ENCODE assay signal across 17 cellular contexts in the genomic region with DNA sequence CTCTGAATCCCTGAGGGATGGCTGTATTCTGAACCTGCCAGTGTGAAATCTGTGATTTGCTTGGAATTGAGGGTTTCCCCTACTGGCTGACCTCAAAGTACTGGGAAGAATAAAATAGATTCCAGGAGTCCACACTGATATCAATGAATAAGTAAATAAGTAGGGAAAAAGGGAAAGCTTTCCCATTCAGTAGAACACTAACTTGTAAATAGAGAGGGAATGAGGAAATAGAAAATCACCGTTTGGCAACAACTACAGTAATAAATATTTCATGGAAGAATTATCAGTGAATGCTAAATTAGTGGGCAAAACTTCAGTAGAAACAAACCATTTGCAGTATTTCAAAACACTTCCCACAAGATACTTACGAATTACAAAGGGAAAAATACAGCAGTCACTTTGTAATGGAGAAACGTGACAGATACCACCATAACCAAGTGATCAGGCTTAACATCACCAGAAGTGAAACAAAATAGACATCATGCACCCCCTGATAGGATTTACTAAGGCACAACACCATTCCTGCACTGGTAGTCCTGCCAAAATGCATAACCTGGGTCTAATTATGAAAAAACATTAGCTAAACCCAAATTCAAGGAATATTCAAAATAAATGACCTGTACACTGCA.
"Had no signal": no experiment of that assay in that cellular context is flagged by ENCODE, and none has a peak within 500 bp of the region (broad histone marks: within the 10 kb centered on the region; RNA-seq: fewer than 3 reads in every experiment).

No MANE protein-coding gene starts in this region.

- H3K36me3 ChIP-seq: prostate gland had no signal

- H3K27me3 ChIP-seq: sigmoid colon, suprapubic skin, upper lobe of left lung had no signal

- H3K27ac Mint-ChIP-seq: activated CD4-positive, alpha-beta T cell treated with anti-CD3 and anti-CD28 coated beads for 36 hours; activated CD8-positive, alpha-beta T cell treated with anti-CD3 and anti-CD28 coated beads, Interleukin-2, amount 10 ng/mL, durations not matched to agents 7 days and 5 days; activated T-helper 1 cell treated with anti-CD3 and anti-CD28 coated beads, Interleukin-12 subunit alpha, Interleukin-12 subunit beta, Interleukin-2, Interleukin-4 antibody, amounts not matched to agents 30 ng/mL and 10 ng/mL and 1 ng/mL, durations not matched to agents 14 hours and 24 hours and 36 hours; dendritic cell treated with granulocyte-macrophage colony-stimulating factor and Interleukin-4, amounts not matched to agents 40 ng/mL and 50 ng/mL, for 4 days had no signal

- H3K4me3 Mint-ChIP-seq: activated CD4-positive, alpha-beta T cell treated with anti-CD3 and anti-CD28 coated beads for 36 hours; activated CD8-positive, alpha-beta T cell treated with anti-CD3 and anti-CD28 coated beads, Interleukin-2, amount 10 ng/mL, durations not matched to agents 7 days and 5 days; activated T-helper 1 cell treated with anti-CD3 and anti-CD28 coated beads, Interleukin-12 subunit alpha, Interleukin-12 subunit beta, Interleukin-2, Interleukin-4 antibody, amounts not matched to agents 30 ng/mL and 10 ng/mL and 1 ng/mL, durations not matched to agents 14 hours and 24 hours and 36 hours; dendritic cell treated with granulocyte-macrophage colony-stimulating factor and Interleukin-4, amounts not matched to agents 40 ng/mL and 50 ng/mL, for 4 days had no signal

- H3K4me1 ChIP-seq: prostate gland, sigmoid colon, suprapubic skin, upper lobe of left lung had no signal

- ATAC-seq: activated CD4-positive, alpha-beta T cell treated with anti-CD3 and anti-CD28 coated beads for 36 hours; activated CD8-positive, alpha-beta T cell treated with anti-CD3 and anti-CD28 coated beads, Interleukin-2, amount 10 ng/mL, durations not matched to agents 7 days and 5 days had no signal

- H3K27me3 Mint-ChIP-seq: activated CD4-positive, alpha-beta T cell treated with anti-CD3 and anti-CD28 coated beads for 36 hours; dendritic cell treated with granulocyte-macrophage colony-stimulating factor and Interleukin-4, amounts not matched to agents 40 ng/mL and 50 ng/mL, for 4 days had no signal

- DNase-seq: activated CD4-positive, alpha-beta T cell treated with anti-CD3 and anti-CD28 coated beads for 36 hours; activated CD8-positive, alpha-beta memory T cell treated with anti-CD3 and anti-CD28 coated beads, Interleukin-2, amount 50 U/mL, for 48 hours; activated CD8-positive, alpha-beta T cell treated with anti-CD3 and anti-CD28 coated beads, Interleukin-2, amount 10 ng/mL, durations not matched to agents 7 days and 5 days; activated naive CD4-positive, alpha-beta T cell treated with Interleukin-2 at 50 U/mL for 16 hours; amniotic stem cell; cerebellar nuclear complex; sigmoid colon; SK-N-SH; stimulated activated CD4-positive, alpha-beta T cell treated with anti-CD3 and anti-CD28 coated beads, Interleukin-12 subunit alpha, Interleukin-12 subunit beta, amount 100 ng/mL, for 4 hours; stimulated activated naive CD4-positive, alpha-beta T cell treated with Interleukin-2 at 50 U/mL for 16 hours; T-helper 1 cell; upper lobe of left lung had no signal

- H3K27ac ChIP-seq: prostate gland, suprapubic skin, upper lobe of left lung, VCaP had no signal

- H3K4me3 ChIP-seq: prostate gland, sigmoid colon, suprapubic skin, upper lobe of left lung had no signal

- H3K9me3 Mint-ChIP-seq: activated T-helper 1 cell treated with anti-CD3 and anti-CD28 coated beads, Interleukin-12 subunit alpha, Interleukin-12 subunit beta, Interleukin-2, Interleukin-4 antibody, amounts not matched to agents 30 ng/mL and 10 ng/mL and 1 ng/mL, durations not matched to agents 14 hours and 24 hours and 36 hours; dendritic cell treated with granulocyte-macrophage colony-stimulating factor and Interleukin-4, amounts not matched to agents 40 ng/mL and 50 ng/mL, for 4 days had no signal

- H3K9me3 ChIP-seq: prostate gland, sigmoid colon, SK-N-SH, suprapubic skin, upper lobe of left lung had no signal
